ENCODE assay signal across 28 cellular contexts in the genomic region with DNA sequence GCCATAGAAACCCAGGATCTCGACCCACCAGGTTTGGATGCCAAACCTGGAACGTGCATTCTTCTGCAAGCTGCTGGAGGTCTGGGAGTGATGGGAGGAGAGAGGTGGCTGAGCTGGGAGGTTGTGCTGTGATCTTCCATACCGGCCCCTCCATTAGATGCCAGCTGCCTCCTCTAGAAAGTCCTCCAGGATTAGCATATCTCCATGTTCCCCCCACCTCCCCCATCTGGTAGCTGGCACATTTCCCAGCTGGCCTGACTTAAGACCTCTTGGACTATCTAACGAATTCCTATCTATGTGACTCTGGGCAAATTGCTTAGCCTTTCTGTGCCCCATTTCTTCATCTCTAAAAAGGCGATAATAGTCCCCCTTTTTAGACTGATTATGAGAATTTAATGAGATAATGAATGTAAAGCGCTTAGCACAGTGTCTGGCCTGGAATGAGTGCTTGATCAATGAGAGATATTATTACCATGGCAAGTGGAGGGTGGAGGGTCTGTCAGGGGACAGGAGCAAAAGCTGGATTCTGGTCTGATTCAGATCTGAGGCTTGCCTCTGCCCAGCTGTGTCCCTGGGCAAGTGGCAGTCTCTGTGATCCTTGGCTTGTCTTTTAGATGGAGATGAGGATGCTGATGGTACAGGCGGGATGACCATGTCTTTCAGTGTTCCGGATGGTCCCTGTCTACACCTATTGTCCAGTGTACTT.
"Had no signal": no experiment of that assay in that cellular context is flagged by ENCODE, and none has a peak within 500 bp of the region (broad histone marks: within the 10 kb centered on the region; RNA-seq: fewer than 3 reads in every experiment).

No MANE protein-coding gene starts in this region.

- H3K27ac ChIP-seq: breast epithelium, coronary artery, gastroesophageal sphincter, hepatocyte, ovary, psoas muscle, stomach, thyroid gland had no signal

- H3K36me3 ChIP-seq: breast epithelium, gastroesophageal sphincter, ovary, stomach, thyroid gland had no signal

- H3K4me1 ChIP-seq: breast epithelium, gastroesophageal sphincter, stomach, thyroid gland had no signal

- H3K27me3 ChIP-seq: hepatocyte, ovary, thyroid gland had no signal

- ATAC-seq: activated CD4-positive, alpha-beta T cell treated with anti-CD3 and anti-CD28 coated beads for 36 hours; activated naive CD4-positive, alpha-beta T cell treated with anti-CD3 and anti-CD28 coated beads, Interleukin-2, amount 50 U/mL, for 72 hours; gastroesophageal sphincter; left cardiac atrium; left ventricle myocardium superior; stimulated activated naive B cell treated with anti-CD40 and anti-IgM and Interleukin-4, amounts not matched to agents 10 μg/mL and 1 μg/mL and 100 μg/mL, for 72 hours had no signal

- H3K9me3 ChIP-seq: ovary, thyroid gland had no signal

- DNase-seq: activated CD4-positive, alpha-beta T cell treated with anti-CD3 and anti-CD28 coated beads for 36 hours; activated CD4-positive, alpha-beta T cell treated with anti-CD3 and anti-CD28 coated beads, Interleukin-2, amount 50 U/mL, for 4 hours; activated CD4-positive, CD25-positive, alpha-beta regulatory T cell; activated naive CD4-positive, alpha-beta T cell; activated T-cell treated with anti-CD3 and anti-CD28 coated beads for 4 hours; activated T-cell treated with anti-CD3 and anti-CD28 coated beads, Interleukin-2, amount 50 U/mL, for 72 hours; effector memory CD4-positive, alpha-beta T cell; erythroblast; islet precursor cell; left cardiac atrium; left ventricle myocardium superior; mammary epithelial cell; nephron progenitor cell; ovary; psoas muscle; stimulated activated CD4-positive, alpha-beta T cell treated with anti-CD3 and anti-CD28 coated beads, Interleukin-15, amount 100 ng/mL, for 24 hours; stimulated activated CD4-positive, alpha-beta T cell treated with anti-CD3 and anti-CD28 coated beads, Interleukin-2, amount 100 ng/mL, for 24 hours; stimulated activated naive B cell treated with anti-CD40 and anti-IgM and Interleukin-4, amounts not matched to agents 10 μg/mL and 1 μg/mL and 100 μg/mL, for 72 hours; stomach; T-helper 1 cell; thyroid gland had no signal

- H3K4me3 ChIP-seq: breast epithelium, coronary artery, dorsolateral prefrontal cortex, gastroesophageal sphincter, hepatocyte, ovary, psoas muscle, smooth muscle cell, stomach, thyroid gland had no signal
